Comparison of ENCODE assay signal across 8 cellular contexts in the genomic region with DNA sequence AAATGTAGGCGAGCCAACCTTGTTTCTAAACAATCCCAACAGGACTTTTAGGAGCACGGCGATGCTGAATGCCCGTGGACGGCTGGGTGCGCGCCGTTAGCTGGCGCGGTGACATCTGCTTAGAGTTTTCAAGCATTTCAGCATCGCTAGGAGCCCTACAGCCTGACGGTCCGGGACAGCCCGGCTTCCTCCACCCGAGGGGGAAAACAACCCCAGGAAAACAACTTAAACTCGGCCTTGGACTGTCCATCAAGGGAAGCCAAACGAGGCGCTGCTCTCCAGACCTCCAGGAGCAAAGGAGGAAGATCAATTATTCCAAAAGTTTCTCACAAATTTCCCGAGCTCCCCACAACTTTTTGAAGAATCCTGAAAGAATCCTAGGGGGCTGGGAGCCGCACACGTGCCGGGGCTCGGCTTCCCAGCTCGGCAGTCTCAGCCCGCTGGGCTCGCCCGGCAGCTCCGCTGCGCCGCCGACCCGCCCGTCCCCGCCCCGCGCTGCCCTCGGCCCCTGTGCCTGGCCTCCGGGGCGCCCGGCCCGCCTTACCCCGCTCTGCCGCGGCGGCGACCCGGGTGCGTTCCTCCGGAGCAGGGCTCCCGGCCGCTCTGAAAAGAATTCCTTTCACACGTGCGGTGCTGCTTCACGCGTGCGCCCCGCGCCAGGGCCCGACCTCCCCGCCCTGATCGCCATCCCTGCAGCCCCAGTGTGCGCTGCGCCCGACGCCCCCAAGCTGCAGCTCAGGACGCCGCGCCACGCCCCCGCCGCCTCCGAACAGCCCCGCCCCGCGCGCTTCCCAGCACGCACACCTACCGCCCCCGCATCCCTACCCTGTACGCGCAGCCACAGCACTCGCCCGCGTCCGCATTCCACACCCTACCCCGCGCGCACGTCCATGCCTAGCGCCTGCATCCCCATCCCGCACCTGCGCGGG. TPM values are rescaled to one million over a fixed set of nuclear protein-coding genes. Genes with fewer than 3 reads are reported as not detected.
A peak's percentile ranks its signal among the peaks of the same experiment; 100 is the strongest.
DNase-seq lines count a peak whose midpoint lies in the region; ATAC-seq and TF ChIP-seq lines count a peak whose summit lies in the region.

Gene GJA3 (minus strand): TSS at position 707 of the 929 bp plus-strand sequence. CDS start 17,764 bp downstream, outside the sequence.

- peak within 1 kb of the TSS; percentile 80 for H3K4me3 ChIP-seq in PC-3 (ENCODE audit: low read length)
- peak within 1 kb of the TSS; percentile 53 to 66 for H3K4me3 ChIP-seq in right atrium auricular region
- H3K4me3 ChIP-seq in smooth muscle cell: peak within 1 kb of the TSS; percentile 56

- ATAC-seq in HG02852 (IDR thresholded peaks at IDR 0.05; ENCODE audit: unreplicated experiment) (peak; percentile 66), PC-3 (peak; percentile 44)

- H3K27me3 ChIP-seq in PC-3 (ENCODE audit: low read length) (peaks cover 7% of the 10 kb centered on the region; the same call in 1 of the 2 replicates), right atrium auricular region (peaks cover 4 to 6% of the 10 kb centered on the region in 2 donors), smooth muscle cell (ENCODE audit: low read depth) (peaks cover 37% of the 10 kb centered on the region)

- peak within 1 kb of the TSS; percentile 98 for H3K4me2 ChIP-seq in PC-3 (ENCODE audit: low read length)
- peak within 1 kb of the TSS; percentile 95 for H3K4me2 ChIP-seq in smooth muscle cell

- H3K27ac ChIP-seq in PC-3 (ENCODE audit: low read length) (no peak within 1 kb of the TSS), right atrium auricular region (peak within 1 kb of the TSS; percentile 71 to 82), smooth muscle cell (ENCODE audit: low read depth) (no peak within 1 kb of the TSS)

- BruUV-seq in PC-3 (replicated peaks; lab: Mats Ljungman, UMichigan): no TSS peak

- DNase-seq in DMS53 (lab: John Stamatoyannopoulos, UW) (peak; percentile 65), DMS53 treated with DMSO at 0.1 percent for 48 hours (lab: John Stamatoyannopoulos, UW; ENCODE audit: unreplicated experiment) (no peak), PC-3 (peak; percentile 48), right atrium auricular region (ENCODE audit: low spot score) (peak; percentile 57), smooth muscle cell (lab: John Stamatoyannopoulos, UW; ENCODE audit: unreplicated experiment) (no peak), mesenteric fat pad (ENCODE audit: low spot score) (no peak)
- peak; percentile 54 for DNase-seq in activated naive CD4-positive, alpha-beta T cell treated with Interleukin-2 at 50 U/mL for 16 hours

- CTCF ChIA-PET in PC-3 (lab: Charles Lee): interaction anchor here (1.3 kb wide), 1 partner anchor 33 kb away, joined by 3 read pairs; no protein-coding TSS in a partner anchor

- H3K79me2 ChIP-seq in PC-3 (ENCODE audit: low read length): no peaks in the 10 kb centered on the region
- no peaks in the 10 kb centered on the region for H3K79me2 ChIP-seq in smooth muscle cell (ENCODE audit: low read depth)

- TF ChIP-seq CTCF in PC-3 (conservative IDR thresholded peaks at IDR 0.05; ENCODE audit: low read depth, low read length): no peak
- TF ChIP-seq CTCF in right atrium auricular region (IDR thresholded peaks at IDR 0.05): peak in 1 of 2 donors; percentile 51
- TF ChIP-seq CTCF in smooth muscle cell (IDR thresholded peaks at IDR 0.05; ENCODE audit: borderline replicate concordance, insufficient read depth, poor library complexity, severe bottlenecking): no peak

- under 1% methylated on average over 41 of the region's 93 CpGs for WGBS in smooth muscle cell (ENCODE audit: low lambda C conversion rate)

- H3K9me2 ChIP-seq in PC-3 (replicated peaks; ENCODE audit: low read length): no peaks in the 10 kb centered on the region

- intact Hi-C loops in PC-3 (cut with micrococcal nuclease): loop anchor here (5.0 kb wide), 1 partner anchor 178 kb away; no protein-coding TSS in a partner anchor

- H4K20me1 ChIP-seq in PC-3 (ENCODE audit: low read length) (no peaks in the 10 kb centered on the region), smooth muscle cell (ENCODE audit: low read depth) (no peaks in the 10 kb centered on the region)

- H3K36me3 ChIP-seq in PC-3 (ENCODE audit: low read depth, low read length) (no peaks in the 10 kb centered on the region), right atrium auricular region (no peaks in the 10 kb centered on the region), smooth muscle cell (ENCODE audit: low read depth) (no peaks in the 10 kb centered on the region)

- H3F3A ChIP-seq in PC-3 (ENCODE audit: low read length, unreplicated experiment) (no peaks in the 10 kb centered on the region), smooth muscle cell (ENCODE audit: low read depth) (peaks cover 27% of the 10 kb centered on the region)

- H3K9ac ChIP-seq in PC-3 (ENCODE audit: low read length): no peak within 1 kb of the TSS
- no peak within 1 kb of the TSS for H3K9ac ChIP-seq in smooth muscle cell (ENCODE audit: low read depth)

- H3K9me3 ChIP-seq in PC-3 (ENCODE audit: low read length): no peaks in the 10 kb centered on the region
- no peaks in the 10 kb centered on the region for H3K9me3 ChIP-seq in right atrium auricular region
- no peaks in the 10 kb centered on the region for H3K9me3 ChIP-seq in smooth muscle cell (replicated peaks; ENCODE audit: low read depth)

- H2AFZ ChIP-seq in PC-3 (ENCODE audit: low read length) (peak within 1 kb of the TSS; percentile 97), smooth muscle cell (ENCODE audit: low read depth) (peak within 1 kb of the TSS; percentile 81)

- POLR2A ChIA-PET in PC-3 (lab: Charles Lee; ENCODE audit: unreplicated experiment): interaction anchor here (1.1 kb wide), 1 partner anchor 33 kb away, joined by 3 read pairs; no protein-coding TSS in a partner anchor

- peaks cover 16% of the 10 kb centered on the region for H3K4me1 ChIP-seq in PC-3 (ENCODE audit: insufficient read depth, low read length)
- peaks cover 0 to 27% of the 10 kb centered on the region in 2 donors for H3K4me1 ChIP-seq in right atrium auricular region
- H3K4me1 ChIP-seq in smooth muscle cell (ENCODE audit: low read depth): peaks cover 12% of the 10 kb centered on the region

RNA-seq across cellular contexts. Expression of gene GJA3, which starts in this region (rescaled TPM):
- total RNA-seq in PC-3 (2014; rRNA removed) (0.55 and 1.2 TPM in 2 replicates), right atrium auricular region (1 to 10 TPM; 3.2 to 8.5 TPM), smooth muscle cell (1.5 and 4.5 TPM in 2 replicates), mesenteric fat pad (0.06 TPM)
- polyA plus RNA-seq in smooth muscle cell: 1.3 and 1.4 TPM in 2 replicates

Comparison
In these comparisons a context has a peak if more than half of its experiments do, and no peak if none do; other contexts are left out.
1. DNase-seq: peak in DMS53 (single experiment), PC-3 (single experiment), activated naive CD4-positive, alpha-beta T cell treated with Interleukin-2 at 50 U/mL for 16 hours (single experiment) and right atrium auricular region (single experiment); none in DMS53 treated with DMSO at 0.1 percent for 48 hours (single experiment), smooth muscle cell (single experiment) and mesenteric fat pad (single experiment).
2. H3K27ac ChIP-seq: peak in right atrium auricular region (2 of 2); none in PC-3 (single experiment) and smooth muscle cell (single experiment).
3. Peak in every context shown above with its lines, with median percentiles within 50 percentile points of each other: H3K4me3 ChIP-seq.